In genomic region chr9:93094294-93095204, GRCh38 we compare ENCODE assay signal across 1 cellular context.
TF ChIP-seq lines count a peak whose summit lies in the region.

No MANE protein-coding gene starts in this region.

TF ChIP-seq in HepG2, 621 proteins besides CTCF, POLR2A, EP300 and RAD21:
- no peak for TF ChIP-seq CENPT (CRISPR knock-in tag; IDR thresholded peaks at IDR 0.05; ENCODE audit: low read depth)
- peak; percentile 54; the same call in 1 of the 2 replicates for TF ChIP-seq BCL3 (CRISPR knock-in tag; IDR thresholded peaks at IDR 0.05)
- TF ChIP-seq RFX3 (CRISPR knock-in tag; IDR thresholded peaks at IDR 0.05): no peak
- TF ChIP-seq ARNTL (CRISPR knock-in tag; IDR thresholded peaks at IDR 0.05): 0 out of 2 replicates have a peak, but pooled peaks have one; percentile 1
- 0 out of 2 replicates have a peak, but pooled peaks have one; percentile 51 for TF ChIP-seq DNMT3B (CRISPR knock-in tag; conservative IDR thresholded peaks at IDR 0.05)
- TF ChIP-seq REST (IDR thresholded peaks at IDR 0.05; ENCODE audit: borderline replicate concordance in 1 of 2, low read depth in 1 of 2, low read length in 2 of 2): no peak
- 0 out of 2 replicates have a peak, but pooled peaks have one; percentile 3 for TF ChIP-seq THAP7 (CRISPR knock-in tag; IDR thresholded peaks at IDR 0.05)
- peak; percentile 62; the same call in 1 of the 2 replicates for TF ChIP-seq ZNF263 (CRISPR knock-in tag; IDR thresholded peaks at IDR 0.05)
- TF ChIP-seq ZNF879 (CRISPR knock-in tag; IDR thresholded peaks at IDR 0.05): 0 out of 2 replicates have a peak, but pooled peaks have one; percentile 34
- TF ChIP-seq NCOA2 (CRISPR knock-in tag; IDR thresholded peaks at IDR 0.05): no peak
- TF ChIP-seq ZNF883 (CRISPR knock-in tag; IDR thresholded peaks at IDR 0.05; ENCODE audit: not compliant biosample characterization): peak; percentile 17
- TF ChIP-seq ARID3A (IDR thresholded peaks at IDR 0.05; ENCODE audit: low read depth, low read length): no peak
- no peak for TF ChIP-seq ZNF839 (CRISPR knock-in tag; IDR thresholded peaks at IDR 0.05; ENCODE audit: borderline replicate concordance)
- 0 out of 2 replicates have a peak, but pooled peaks have one; percentile 18 for TF ChIP-seq NR2F6 (IDR thresholded peaks at IDR 0.05)
- no peak for TF ChIP-seq NR2F6 (CRISPR knock-in tag; IDR thresholded peaks at IDR 0.05)
- TF ChIP-seq HOMEZ (CRISPR knock-in tag; IDR thresholded peaks at IDR 0.05; ENCODE audit: low read depth): no peak
- TF ChIP-seq ZFP91 (CRISPR knock-in tag; IDR thresholded peaks at IDR 0.05; ENCODE audit: borderline replicate concordance): 0 out of 2 replicates have a peak, but pooled peaks have one; percentile 60
- TF ChIP-seq ZNF629 (CRISPR knock-in tag; conservative IDR thresholded peaks at IDR 0.05): peak; percentile 75
- no peak for TF ChIP-seq RXRA (CRISPR knock-in tag; IDR thresholded peaks at IDR 0.05)
- 0 out of 2 replicates have a peak, but pooled peaks have one; percentile 10 for TF ChIP-seq ZSCAN25 (CRISPR knock-in tag; IDR thresholded peaks at IDR 0.05)
- no peak for TF ChIP-seq TMF1 (CRISPR knock-in tag; IDR thresholded peaks at IDR 0.05; ENCODE audit: low read depth)
- no peak for TF ChIP-seq SMAD3 (CRISPR knock-in tag; IDR thresholded peaks at IDR 0.05)
- no peak for TF ChIP-seq TBL1XR1 (IDR thresholded peaks at IDR 0.05; ENCODE audit: borderline replicate concordance, low read length, partially characterized antibody)
- TF ChIP-seq SNAI1 (CRISPR knock-in tag; IDR thresholded peaks at IDR 0.05; ENCODE audit: borderline replicate concordance): peak; percentile 9; the same call in 1 of the 2 replicates
- no peak for TF ChIP-seq SNAPC2 (CRISPR knock-in tag; IDR thresholded peaks at IDR 0.05)
- no peak for TF ChIP-seq CBX1 (IDR thresholded peaks at IDR 0.05; ENCODE audit: low read depth)
- TF ChIP-seq GATAD1 (CRISPR knock-in tag; IDR thresholded peaks at IDR 0.05): no peak
- TF ChIP-seq ZNF784 (CRISPR knock-in tag; IDR thresholded peaks at IDR 0.05; ENCODE audit: borderline replicate concordance): 0 out of 2 replicates have a peak, but pooled peaks have one; percentile 51
- TF ChIP-seq ZNF800 (CRISPR knock-in tag; IDR thresholded peaks at IDR 0.05): no peak
- no peak for TF ChIP-seq HNF4G (IDR thresholded peaks at IDR 0.05; ENCODE audit: borderline replicate concordance, low read depth, low read length)
- no peak for TF ChIP-seq HNF4G (CRISPR knock-in tag; IDR thresholded peaks at IDR 0.05; ENCODE audit: borderline replicate concordance, low read depth)
- 0 out of 2 replicates have a peak, but pooled peaks have one; percentile 49 for TF ChIP-seq ZXDC (CRISPR knock-in tag; IDR thresholded peaks at IDR 0.05)
TF ChIP-seq in HepG2: peak in this region for 14.
